In genomic region chr16:30571444-30572322, GRCh38 we compare ENCODE assay signal across 8 cellular contexts. TPM values are rescaled to one million over a fixed set of nuclear protein-coding genes. Genes with fewer than 3 reads are reported as not detected.
DNase-seq lines count a peak whose midpoint lies in the region; ATAC-seq and TF ChIP-seq lines count a peak whose summit lies in the region.

Gene ZNF688 (minus strand): TSS chr16:30571714. CDS start chr16:30571629, 85 bp downstream.

- no peaks in the 10 kb centered on the region for H4K20me1 ChIP-seq in OCI-LY3 (ENCODE audit: insufficient read depth, low read length)

- H3K79me2 ChIP-seq in OCI-LY3 (ENCODE audit: low read length) = 0 out of 2 replicates have a peak, but pooled peaks cover 5% of the 10 kb centered on the region

- H3K4me1 ChIP-seq in OCI-LY3 (ENCODE audit: low read length) = peaks cover 22% of the 10 kb centered on the region; the same call in 1 of the 2 replicates

- in situ Hi-C loops in Caki2 (cut with HindIII; ENCODE audit: low pct_unique_long_range_greater_than_20kb, low sequenced_read_pairs) = no loop called here

- TF ChIP-seq CTCF in OCI-LY3 (IDR thresholded peaks at IDR 0.05; ENCODE audit: low read depth, low read length) = no peak

- peak; percentile 65 for ATAC-seq in GM21423 (IDR thresholded peaks at IDR 0.05; ENCODE audit: unreplicated experiment)

- DNase-seq in Caki2 (ENCODE audit: low read depth) (peak; percentile 99), HuH-7 (ENCODE audit: low spot score) (peak; percentile 98), activated T-cell treated with anti-CD3 and anti-CD28 coated beads for 1 hour (ENCODE audit: low read depth) (peak; percentile 88), epidermal melanocyte (ENCODE audit: insufficient read length, low spot score) (peak; percentile 98), middle frontal gyrus (ENCODE audit: extremely low spot score, low spot score) (peak; percentile 92)
- DNase-seq in stimulated activated CD8-positive, alpha-beta memory T cell treated with anti-CD3 and anti-CD28 coated beads, Interleukin-2, amount 100 ng/mL, for 48 hours (ENCODE audit: low read depth in 2 of 2) = peak; percentile 84 to 89

- peak within 1 kb of the TSS; percentile 98 for H3K4me2 ChIP-seq in OCI-LY3 (ENCODE audit: low read length)

- H3K4me3 ChIP-seq in OCI-LY3 (ENCODE audit: low read length) = peak within 1 kb of the TSS; percentile 86

- no peaks in the 10 kb centered on the region for H3K36me3 ChIP-seq in OCI-LY3 (replicated peaks; ENCODE audit: low read depth, low read length)

- no peaks in the 10 kb centered on the region for H3K27me3 ChIP-seq in OCI-LY3 (ENCODE audit: low read depth, low read length)

- H3K27ac ChIP-seq in OCI-LY3 (ENCODE audit: low read length) = peak within 1 kb of the TSS; percentile 82

- H2AFZ ChIP-seq in OCI-LY3 (ENCODE audit: low read depth, low read length) = peak within 1 kb of the TSS; percentile 83

- H3K9ac ChIP-seq in OCI-LY3 (ENCODE audit: low read length) = peak within 1 kb of the TSS; percentile 97

- no peaks in the 10 kb centered on the region for H3K9me3 ChIP-seq in OCI-LY3 (ENCODE audit: insufficient read depth, low read length)

RNA-seq across cellular contexts. Expression of gene ZNF688, which starts in this region (rescaled TPM):
- total RNA-seq in Caki2 (2014; rRNA removed; shearing (Covaris generic); ENCODE audit: low replicate concordance) = 30.5 and 31.2 TPM in 2 replicates

Comparison
In these comparisons a context has a peak if more than half of its experiments do, and no peak if none do; other contexts are left out.
1. Peak in every context shown above with its lines: DNase-seq, ATAC-seq, H3K4me3 ChIP-seq and H3K27ac ChIP-seq.